Comparison of ENCODE assay signal across 2 cellular contexts in the genomic region with DNA sequence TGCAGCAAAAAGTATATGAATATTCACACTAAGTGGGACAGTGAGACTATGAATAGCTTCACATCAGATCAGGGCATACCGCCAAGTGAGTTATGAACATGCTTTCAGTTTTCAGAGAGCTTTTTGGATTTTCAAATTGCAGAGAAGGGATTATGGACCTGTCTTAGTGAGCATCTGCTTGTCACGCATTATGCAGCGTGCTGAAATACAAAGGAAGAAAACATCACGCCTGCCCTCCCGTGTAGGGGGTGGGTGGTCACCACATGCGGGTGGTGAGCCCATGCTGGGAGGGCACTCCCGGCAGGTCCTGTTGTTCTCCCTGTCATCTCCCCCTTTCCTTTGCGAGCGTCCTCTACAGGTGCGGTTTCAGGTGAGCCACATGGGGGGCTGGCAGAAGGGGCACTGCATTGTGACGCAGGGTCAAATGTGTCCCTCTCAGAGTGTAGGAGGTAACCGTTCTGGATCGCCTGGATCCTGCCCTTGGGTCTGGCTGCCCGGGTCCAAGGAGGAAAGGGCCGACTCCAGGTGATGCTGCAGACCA.
TF ChIP-seq lines count a peak whose summit lies in the region.

No MANE protein-coding gene starts in this region.

TF ChIP-seq in H1, 55 proteins besides CTCF, POLR2A, EP300 and RAD21 (continued from another document):
- TF ChIP-seq ASH2L (IDR thresholded peaks at IDR 0.05; ENCODE audit: low read length): no peak
- no peak for TF ChIP-seq BACH1 (IDR thresholded peaks at IDR 0.05; ENCODE audit: low read length)
- no peak for TF ChIP-seq SAP30 (IDR thresholded peaks at IDR 0.05; ENCODE audit: insufficient read depth, insufficient replicate concordance, low read length)
- no peak for TF ChIP-seq KDM1A (IDR thresholded peaks at IDR 0.05; ENCODE audit: borderline replicate concordance, low read length)
- TF ChIP-seq CTBP2 (IDR thresholded peaks at IDR 0.05; ENCODE audit: borderline replicate concordance, insufficient read depth, insufficient read length, low read length): no peak
- TF ChIP-seq, protein P1, sequence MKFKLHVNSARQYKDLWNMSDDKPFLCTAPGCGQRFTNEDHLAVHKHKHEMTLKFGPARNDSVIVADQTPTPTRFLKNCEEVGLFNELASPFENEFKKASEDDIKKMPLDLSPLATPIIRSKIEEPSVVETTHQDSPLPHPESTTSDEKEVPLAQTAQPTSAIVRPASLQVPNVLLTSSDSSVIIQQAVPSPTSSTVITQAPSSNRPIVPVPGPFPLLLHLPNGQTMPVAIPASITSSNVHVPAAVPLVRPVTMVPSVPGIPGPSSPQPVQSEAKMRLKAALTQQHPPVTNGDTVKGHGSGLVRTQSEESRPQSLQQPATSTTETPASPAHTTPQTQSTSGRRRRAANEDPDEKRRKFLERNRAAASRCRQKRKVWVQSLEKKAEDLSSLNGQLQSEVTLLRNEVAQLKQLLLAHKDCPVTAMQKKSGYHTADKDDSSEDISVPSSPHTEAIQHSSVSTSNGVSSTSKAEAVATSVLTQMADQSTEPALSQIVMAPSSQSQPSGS (IDR thresholded peaks at IDR 0.05; ENCODE audit: low read length): no peak
- TF ChIP-seq FOSL1 (IDR thresholded peaks at IDR 0.05; ENCODE audit: insufficient read depth, low read depth, low read length): no peak

TF ChIP-seq in SK-N-SH, 30 proteins besides CTCF, POLR2A, EP300 and RAD21 (continued from another document):
- TF ChIP-seq, protein P2, sequence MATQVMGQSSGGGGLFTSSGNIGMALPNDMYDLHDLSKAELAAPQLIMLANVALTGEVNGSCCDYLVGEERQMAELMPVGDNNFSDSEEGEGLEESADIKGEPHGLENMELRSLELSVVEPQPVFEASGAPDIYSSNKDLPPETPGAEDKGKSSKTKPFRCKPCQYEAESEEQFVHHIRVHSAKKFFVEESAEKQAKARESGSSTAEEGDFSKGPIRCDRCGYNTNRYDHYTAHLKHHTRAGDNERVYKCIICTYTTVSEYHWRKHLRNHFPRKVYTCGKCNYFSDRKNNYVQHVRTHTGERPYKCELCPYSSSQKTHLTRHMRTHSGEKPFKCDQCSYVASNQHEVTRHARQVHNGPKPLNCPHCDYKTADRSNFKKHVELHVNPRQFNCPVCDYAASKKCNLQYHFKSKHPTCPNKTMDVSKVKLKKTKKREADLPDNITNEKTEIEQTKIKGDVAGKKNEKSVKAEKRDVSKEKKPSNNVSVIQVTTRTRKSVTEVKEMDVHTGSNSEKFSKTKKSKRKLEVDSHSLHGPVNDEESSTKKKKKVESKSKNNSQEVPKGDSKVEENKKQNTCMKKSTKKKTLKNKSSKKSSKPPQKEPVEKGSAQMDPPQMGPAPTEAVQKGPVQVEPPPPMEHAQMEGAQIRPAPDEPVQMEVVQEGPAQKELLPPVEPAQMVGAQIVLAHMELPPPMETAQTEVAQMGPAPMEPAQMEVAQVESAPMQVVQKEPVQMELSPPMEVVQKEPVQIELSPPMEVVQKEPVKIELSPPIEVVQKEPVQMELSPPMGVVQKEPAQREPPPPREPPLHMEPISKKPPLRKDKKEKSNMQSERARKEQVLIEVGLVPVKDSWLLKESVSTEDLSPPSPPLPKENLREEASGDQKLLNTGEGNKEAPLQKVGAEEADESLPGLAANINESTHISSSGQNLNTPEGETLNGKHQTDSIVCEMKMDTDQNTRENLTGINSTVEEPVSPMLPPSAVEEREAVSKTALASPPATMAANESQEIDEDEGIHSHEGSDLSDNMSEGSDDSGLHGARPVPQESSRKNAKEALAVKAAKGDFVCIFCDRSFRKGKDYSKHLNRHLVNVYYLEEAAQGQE (IDR thresholded peaks at IDR 0.05; ENCODE audit: low read depth, low read length): no peak
- TF ChIP-seq, protein P3, sequence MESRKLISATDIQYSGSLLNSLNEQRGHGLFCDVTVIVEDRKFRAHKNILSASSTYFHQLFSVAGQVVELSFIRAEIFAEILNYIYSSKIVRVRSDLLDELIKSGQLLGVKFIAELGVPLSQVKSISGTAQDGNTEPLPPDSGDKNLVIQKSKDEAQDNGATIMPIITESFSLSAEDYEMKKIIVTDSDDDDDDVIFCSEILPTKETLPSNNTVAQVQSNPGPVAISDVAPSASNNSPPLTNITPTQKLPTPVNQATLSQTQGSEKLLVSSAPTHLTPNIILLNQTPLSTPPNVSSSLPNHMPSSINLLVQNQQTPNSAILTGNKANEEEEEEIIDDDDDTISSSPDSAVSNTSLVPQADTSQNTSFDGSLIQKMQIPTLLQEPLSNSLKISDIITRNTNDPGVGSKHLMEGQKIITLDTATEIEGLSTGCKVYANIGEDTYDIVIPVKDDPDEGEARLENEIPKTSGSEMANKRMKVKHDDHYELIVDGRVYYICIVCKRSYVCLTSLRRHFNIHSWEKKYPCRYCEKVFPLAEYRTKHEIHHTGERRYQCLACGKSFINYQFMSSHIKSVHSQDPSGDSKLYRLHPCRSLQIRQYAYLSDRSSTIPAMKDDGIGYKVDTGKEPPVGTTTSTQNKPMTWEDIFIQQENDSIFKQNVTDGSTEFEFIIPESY (IDR thresholded peaks at IDR 0.05; ENCODE audit: borderline replicate concordance, low read depth): no peak
- TF ChIP-seq RXRA (IDR thresholded peaks at IDR 0.05; ENCODE audit: borderline replicate concordance, low read depth) (no peak), SMC3 (IDR thresholded peaks at IDR 0.05; ENCODE audit: low read depth, low read length) (no peak), TEAD4 (IDR thresholded peaks at IDR 0.05; ENCODE audit: borderline replicate concordance, insufficient read depth) (no peak), RCOR1 (IDR thresholded peaks at IDR 0.05; ENCODE audit: low read length) (no peak), TAF1 (IDR thresholded peaks at IDR 0.05; ENCODE audit: borderline replicate concordance, low read depth, low read length) (no peak), YY1 (IDR thresholded peaks at IDR 0.05; ENCODE audit: low read depth) (no peak), MXI1 (IDR thresholded peaks at IDR 0.05; ENCODE audit: low read depth, low read length) (no peak), CHD2 (IDR thresholded peaks at IDR 0.05; ENCODE audit: low read length, partially characterized antibody) (no peak), GABPA (IDR thresholded peaks at IDR 0.05; ENCODE audit: low read depth) (no peak), RFX5 (IDR thresholded peaks at IDR 0.05; ENCODE audit: low read length) (no peak), NRF1 (IDR thresholded peaks at IDR 0.05; ENCODE audit: low read depth, low read length) (no peak), FOXJ3 (CRISPR knock-in tag; IDR thresholded peaks at IDR 0.05) (no peak)
- TF ChIP-seq, protein P4, sequence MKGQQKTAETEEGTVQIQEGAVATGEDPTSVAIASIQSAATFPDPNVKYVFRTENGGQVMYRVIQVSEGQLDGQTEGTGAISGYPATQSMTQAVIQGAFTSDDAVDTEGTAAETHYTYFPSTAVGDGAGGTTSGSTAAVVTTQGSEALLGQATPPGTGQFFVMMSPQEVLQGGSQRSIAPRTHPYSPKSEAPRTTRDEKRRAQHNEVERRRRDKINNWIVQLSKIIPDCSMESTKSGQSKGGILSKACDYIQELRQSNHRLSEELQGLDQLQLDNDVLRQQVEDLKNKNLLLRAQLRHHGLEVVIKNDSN (IDR thresholded peaks at IDR 0.05; ENCODE audit: borderline replicate concordance, low read depth): no peak
- TF ChIP-seq, protein P5, sequence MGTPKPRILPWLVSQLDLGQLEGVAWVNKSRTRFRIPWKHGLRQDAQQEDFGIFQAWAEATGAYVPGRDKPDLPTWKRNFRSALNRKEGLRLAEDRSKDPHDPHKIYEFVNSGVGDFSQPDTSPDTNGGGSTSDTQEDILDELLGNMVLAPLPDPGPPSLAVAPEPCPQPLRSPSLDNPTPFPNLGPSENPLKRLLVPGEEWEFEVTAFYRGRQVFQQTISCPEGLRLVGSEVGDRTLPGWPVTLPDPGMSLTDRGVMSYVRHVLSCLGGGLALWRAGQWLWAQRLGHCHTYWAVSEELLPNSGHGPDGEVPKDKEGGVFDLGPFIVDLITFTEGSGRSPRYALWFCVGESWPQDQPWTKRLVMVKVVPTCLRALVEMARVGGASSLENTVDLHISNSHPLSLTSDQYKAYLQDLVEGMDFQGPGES (IDR thresholded peaks at IDR 0.05; ENCODE audit: low read depth, low read length): no peak
TF ChIP-seq in SK-N-SH: peak in this region for 0.
